Comparison of ENCODE assay signal across 8 cellular contexts in genomic region chr22:37019309-37020191, GRCh38. TPM values are rescaled to one million over a fixed set of nuclear protein-coding genes. Genes with fewer than 3 reads are reported as not detected.
DNase-seq lines count a peak whose midpoint lies in the region; ATAC-seq and TF ChIP-seq lines count a peak whose summit lies in the region.

Gene MPST (plus strand): TSS chr22:37019742. CDS start chr22:37019837, 95 bp downstream.
Gene TST (minus strand): TSS chr22:37019447. CDS start chr22:37018732, 715 bp downstream.

- no peaks in the 10 kb centered on the region for H3K9me3 Mint-ChIP-seq in activated naive CD4-positive, alpha-beta T cell treated with anti-CD3 and anti-CD28 coated beads for 36 hours
- H3K9me3 Mint-ChIP-seq in type B pancreatic cell: no peaks in the 10 kb centered on the region

- CTCF ChIA-PET in activated naive CD4-positive, alpha-beta T cell treated with anti-CD3 and anti-CD28 coated beads for 36 hours (lab: Charles Lee): interaction anchor here (0.7 to 2.8 kb wide), 9 partner anchors 7 to 295 kb away, joined by 3 to 15 read pairs (median 3); a partner anchor contains a TSS

- H3K36me3 Mint-ChIP-seq in activated naive CD4-positive, alpha-beta T cell treated with anti-CD3 and anti-CD28 coated beads for 36 hours (ENCODE audit: low read depth): no peaks in the 10 kb centered on the region
- peaks cover 4% of the 10 kb centered on the region for H3K36me3 Mint-ChIP-seq in type B pancreatic cell

- TF ChIP-seq EP300 in gastroesophageal sphincter (IDR thresholded peaks at IDR 0.05) (no peak), neural cell (conservative IDR thresholded peaks at IDR 0.05; ENCODE audit: poor library complexity, severe bottlenecking) (no peak)

- no peak within 1 kb of the TSS for H3K27ac Mint-ChIP-seq in activated naive CD4-positive, alpha-beta T cell treated with anti-CD3 and anti-CD28 coated beads for 36 hours
- H3K27ac Mint-ChIP-seq in type B pancreatic cell: peak within 1 kb of the TSS; percentile 90

- H3K4me3 ChIP-seq in AG10803 (ENCODE audit: low read length) (peak within 1 kb of the TSS; percentile 73), gastroesophageal sphincter (peak within 1 kb of the TSS; percentile 93 to 96), neural cell (ENCODE audit: low read length) (peak within 1 kb of the TSS; percentile 91)

- peaks cover 10% of the 10 kb centered on the region for H3K79me2 ChIP-seq in neural cell (replicated peaks; ENCODE audit: insufficient read depth, low read length)

- 0% methylated on average over 8 of the region's 107 CpGs; no CpG with 5 or more reads in 1 of the 2 donors for WGBS in gastroesophageal sphincter (ENCODE audit: low coverage in 1 of 2), 2 donors

- H3K9ac ChIP-seq in neural cell (ENCODE audit: low read length): peak within 1 kb of the TSS; percentile 73

- no peak for TF ChIP-seq RAD21 in neural cell (conservative IDR thresholded peaks at IDR 0.05)

- peaks cover 24% of the 10 kb centered on the region for H3K27me3 Mint-ChIP-seq in activated naive CD4-positive, alpha-beta T cell treated with anti-CD3 and anti-CD28 coated beads for 36 hours (ENCODE audit: low read depth)
- no peaks in the 10 kb centered on the region for H3K27me3 Mint-ChIP-seq in type B pancreatic cell

- ATAC-seq in HG03354 (IDR thresholded peaks at IDR 0.05; ENCODE audit: poor library complexity, severe bottlenecking, unreplicated experiment) (peak; percentile 67), gastroesophageal sphincter (peak; percentile 94)

- H3K9me3 ChIP-seq in gastroesophageal sphincter: no peaks in the 10 kb centered on the region
- H3K9me3 ChIP-seq in neural cell (ENCODE audit: low read length): no peaks in the 10 kb centered on the region

- peaks cover 4% of the 10 kb centered on the region for H3K4me1 Mint-ChIP-seq in activated naive CD4-positive, alpha-beta T cell treated with anti-CD3 and anti-CD28 coated beads for 36 hours (ENCODE audit: low read depth)
- peaks cover 11% of the 10 kb centered on the region for H3K4me1 Mint-ChIP-seq in type B pancreatic cell (ENCODE audit: unreplicated experiment)

- H3K4me3 Mint-ChIP-seq in activated naive CD4-positive, alpha-beta T cell treated with anti-CD3 and anti-CD28 coated beads for 36 hours: peak within 1 kb of the TSS; percentile 70
- H3K4me3 Mint-ChIP-seq in type B pancreatic cell: peak within 1 kb of the TSS; percentile 95

- H2AFZ ChIP-seq in neural cell (ENCODE audit: low read depth, low read length): peak within 1 kb of the TSS; percentile 56

- peak within 1 kb of the TSS; percentile 68 for H3K4me2 ChIP-seq in neural cell (ENCODE audit: low read length)

- peak; percentile 74 for TF ChIP-seq POLR2A in GM18526 (IDR thresholded peaks at IDR 0.05; ENCODE audit: extremely low read depth, insufficient read length)
- TF ChIP-seq POLR2A in gastroesophageal sphincter (IDR thresholded peaks at IDR 0.05): peak; percentile 71 to 84

- H3K36me3 ChIP-seq in gastroesophageal sphincter (peaks cover 0 to 35% of the 10 kb centered on the region in 2 donors), neural cell (ENCODE audit: insufficient read depth, low read length) (no peaks in the 10 kb centered on the region)

- H3K9me2 ChIP-seq in neural cell (ENCODE audit: insufficient read depth, low read length): no peaks in the 10 kb centered on the region

- no peaks in the 10 kb centered on the region for H3F3A ChIP-seq in neural cell (ENCODE audit: insufficient read depth, low read length, poor library complexity, severe bottlenecking)

- H3K27me3 ChIP-seq in gastroesophageal sphincter (no peaks in the 10 kb centered on the region), neural cell (ENCODE audit: insufficient read depth, low read depth, low read length) (no peaks in the 10 kb centered on the region)

- H4K20me1 ChIP-seq in neural cell (ENCODE audit: insufficient read depth): no peaks in the 10 kb centered on the region

- TF ChIP-seq CTCF in AG10803 (conservative IDR thresholded peaks at IDR 0.05; ENCODE audit: low read length) (no peak), gastroesophageal sphincter (IDR thresholded peaks at IDR 0.05) (peak in 3 of 4 experiments; percentile 21 to 93 (median 83)), neural cell (IDR thresholded peaks at IDR 0.05; ENCODE audit: poor library complexity, severe bottlenecking) (peak; percentile 51), type B pancreatic cell (conservative IDR thresholded peaks at IDR 0.05) (no peak)

- H3K4me1 ChIP-seq in gastroesophageal sphincter: peaks cover 0 to 81% (median 37%) of the 10 kb centered on the region in 3 donors

- intact Hi-C loops in activated naive CD4-positive, alpha-beta T cell treated with anti-CD3 and anti-CD28 coated beads for 36 hours (cut with micrococcal nuclease): no loop called here

- DNase-seq in AG10803 (ENCODE audit: low read depth) (peak; percentile 61), OCI-M1 (lab: John Stamatoyannopoulos, UW) (peak; percentile 79), type B pancreatic cell (ENCODE audit: extremely low spot score, unreplicated experiment) (no peak)
- DNase-seq in activated naive CD4-positive, alpha-beta T cell treated with anti-CD3 and anti-CD28 coated beads for 36 hours: peak; percentile 18

- peak within 1 kb of the TSS; percentile 81 to 96 (median 94) for H3K27ac ChIP-seq in gastroesophageal sphincter
- no peak within 1 kb of the TSS for H3K27ac ChIP-seq in neural cell (ENCODE audit: low read length)

TF ChIP-seq in neural cell, 6 proteins besides CTCF, POLR2A, EP300 and RAD21:
- TF ChIP-seq TAF1 (IDR thresholded peaks at IDR 0.05; ENCODE audit: low read depth) (no peak), POLR2AphosphoS5 (IDR thresholded peaks at IDR 0.05) (peak; percentile 21)

RNA-seq across cellular contexts. Expression of gene MPST, which starts in this region (rescaled TPM):
- total RNA-seq in activated naive CD4-positive, alpha-beta T cell treated with anti-CD3 and anti-CD28 coated beads for 36 hours: 1 to 10 TPM; 2.8 to 2.9 TPM
- total RNA-seq in gastroesophageal sphincter: 100 to 1,000 TPM; 102 to 144 (median 113) TPM
- 54.5 and 56.0 TPM in 2 replicates for polyA plus RNA-seq in neural cell
- polyA minus RNA-seq in neural cell: 21.4 and 30.2 TPM in 2 replicates
- 56.6 and 71.3 TPM in 2 replicates for total RNA-seq in type B pancreatic cell (ENCODE audit: low replicate concordance)

RNA-seq across cellular contexts. Expression of gene TST, which starts in this region (rescaled TPM):
- total RNA-seq in activated naive CD4-positive, alpha-beta T cell treated with anti-CD3 and anti-CD28 coated beads for 36 hours: under 1 TPM; 0.38 to 0.44 TPM
- total RNA-seq in gastroesophageal sphincter (10 to 100 TPM; 19.1 to 38.7 (median 31.7) TPM), type B pancreatic cell (ENCODE audit: low replicate concordance) (30.8 and 34.0 TPM in 2 replicates)
- polyA plus RNA-seq in neural cell: 5.4 and 5.8 TPM in 2 replicates
- polyA minus RNA-seq in neural cell: 3.4 and 3.9 TPM in 2 replicates

Comparison
In these comparisons a context has a peak if more than half of its experiments do, and no peak if none do; other contexts are left out.
1. RNA of gene MPST (total RNA-seq): 102 to 144 TPM in gastroesophageal sphincter and 56.6 to 71.3 TPM in type B pancreatic cell; 2.8 to 2.9 TPM in activated naive CD4-positive, alpha-beta T cell treated with anti-CD3 and anti-CD28 coated beads for 36 hours; every median in the first group is over 10 times any median in the second.
2. RNA of gene TST (total RNA-seq): 19.1 to 38.7 TPM in gastroesophageal sphincter and 30.8 to 34.0 TPM in type B pancreatic cell; 0.38 to 0.44 TPM in activated naive CD4-positive, alpha-beta T cell treated with anti-CD3 and anti-CD28 coated beads for 36 hours; every median in the first group is over 10 times any median in the second.
3. CTCF ChIP-seq: peak in gastroesophageal sphincter (3 of 4) and neural cell (single experiment); none in AG10803 (single experiment) and type B pancreatic cell (single experiment).
4. Peak in every context shown above with its lines, with median percentiles within 50 percentile points of each other: H3K4me3 ChIP-seq.